ENCODE assay signal across 9 cellular contexts in genomic region chr12:32947203-32947795, GRCh38. TPM values are rescaled to one million over a fixed set of nuclear protein-coding genes. Genes with fewer than 3 reads are reported as not detected.
A peak's percentile ranks its signal among the peaks of the same experiment; 100 is the strongest.
DNase-seq lines count a peak whose midpoint lies in the region; ATAC-seq and TF ChIP-seq lines count a peak whose summit lies in the region.
"Had no signal": no experiment of that assay in that cellular context is flagged by ENCODE, and none has a peak within 500 bp of the region (broad histone marks: within the 10 kb centered on the region; RNA-seq: fewer than 3 reads in every experiment).

No MANE protein-coding gene starts in this region.

- CTCF ChIA-PET in HCT116 (lab: Charles Lee), result interaction anchor here (0.9 to 1.7 kb wide), 7 partner anchors 10 to 1075 kb away, joined by 3 to 12 read pairs (median 5); partner anchors contain the start of genes ALG10 and YARS2

- H2AFZ ChIP-seq in HCT116 (ENCODE audit: low read depth, low read length, poor library complexity, severe bottlenecking) (no peak overlapping the region), neuron (ENCODE audit: low read depth, low read length) (peak overlapping the region; percentile 88)

- no peak overlapping the region for H3K9ac ChIP-seq in HCT116 (ENCODE audit: low read length)

- POLR2A ChIA-PET in HCT116 (lab: Charles Lee), result interaction anchor here (0.7 kb wide), 1 partner anchor 192 kb away, joined by 3 read pairs; the partner anchor contains the start of gene YARS2

- no peak overlapping the region for H3K27ac ChIP-seq in HCT116 (ENCODE audit: low read depth, low read length)

- no TSS peak for BruUV-seq in HCT116 (replicated peaks; lab: Mats Ljungman, UMichigan)

- RAD21 ChIA-PET in HCT116 (lab: Charles Lee; ENCODE audit: low non-redundant PET in 1 of 2, low total read pairs in 2 of 2, uncharacterized antibody in 2 of 2, unreplicated experiment in 2 of 2), result interaction anchor here in 1 of 2 experiments (0.9 to 1.2 kb wide), 2 partner anchors 191 to 1075 kb away, joined by 3 to 4 read pairs; partner anchors contain the start of genes ALG10 and YARS2

- no peaks in the 10 kb centered on the region for H3K9me2 ChIP-seq in HCT116 (ENCODE audit: insufficient read depth)

- H3K9me3 ChIP-seq in HCT116 (ENCODE audit: control insufficient read depth in 1 of 2, insufficient read depth in 1 of 2, low read depth in 1 of 2, low read length in 2 of 2) (no peaks in the 10 kb centered on the region), neuron (ENCODE audit: low read length) (no peaks in the 10 kb centered on the region)

- ATAC-seq in HCT116 (no peak), HG02840 (IDR thresholded peaks at IDR 0.05; ENCODE audit: low FRiP score, unreplicated experiment) (no peak)

- TF ChIP-seq CTCF in HCT116 (IDR thresholded peaks at IDR 0.05 in 2 of 3, conservative IDR thresholded peaks at IDR 0.05 in 1 of 3; ENCODE audit: borderline replicate concordance in 1 of 3, insufficient read depth in 1 of 3, low read depth in 2 of 3, low read length in 2 of 3), result peak in 2 of 3 experiments; percentile 15 to 41; a peak in 1 of 6 replicates

- H4K20me1 ChIP-seq in HCT116 (ENCODE audit: insufficient read depth), result no peaks in the 10 kb centered on the region

- peak; percentile 3 for DNase-seq in HCT116 (ENCODE audit: low read depth, low spot score)
- DNase-seq in NCI-H2196 (lab: John Stamatoyannopoulos, UW; ENCODE audit: unreplicated experiment), result peak; percentile 47
- DNase-seq in cerebellar cortex (ENCODE audit: low spot score), result peak; percentile 16
- DNase-seq in GOT3 (lab: John Stamatoyannopoulos, UW), result no peak
- no peak for DNase-seq in occipital lobe (lab: John Stamatoyannopoulos, UW)
- no peak for DNase-seq in stimulated activated CD8-positive, alpha-beta memory T cell treated with anti-CD3 and anti-CD28 coated beads, Interleukin-4, amount 100 ng/mL, for 48 hours
- DNase-seq: IMR-90 had no signal

- no peaks in the 10 kb centered on the region for H3K79me2 ChIP-seq in HCT116 (ENCODE audit: insufficient read depth, low read length)

- 0 out of 2 replicates have a peak, but pooled peaks cover 8% of the 10 kb centered on the region for H3K27me3 ChIP-seq in HCT116 (ENCODE audit: insufficient read depth, low read length)
- H3K27me3 ChIP-seq in neuron (ENCODE audit: insufficient read depth, low read length), result no peaks in the 10 kb centered on the region

- TF ChIP-seq POLR2A in HCT116 (IDR thresholded peaks at IDR 0.05; ENCODE audit: borderline replicate concordance, extremely low read depth, insufficient read depth, insufficient read length), result no peak

- no peak overlapping the region for H3K4me2 ChIP-seq in HCT116 (ENCODE audit: low read length)

- H3K36me3 ChIP-seq in HCT116 (ENCODE audit: control insufficient read depth in 1 of 2, insufficient read depth in 2 of 2, low read length in 2 of 2), result no peaks in the 10 kb centered on the region
- H3K36me3 ChIP-seq in neuron (ENCODE audit: insufficient read depth, low read length), result no peaks in the 10 kb centered on the region

- TF ChIP-seq RAD21 in HCT116 (IDR thresholded peaks at IDR 0.05; ENCODE audit: low read depth), result peak; percentile 51

- intact Hi-C loops in HCT116 (cut with micrococcal nuclease), result loop anchor here (2.0 kb wide), 1 partner anchor 1066 kb away; no protein-coding TSS in a partner anchor

- H3K4me1 ChIP-seq in HCT116 (ENCODE audit: control insufficient read depth in 1 of 2, insufficient read depth in 2 of 2, low read length in 2 of 2), result no peaks in the 10 kb centered on the region
- peaks cover 8% of the 10 kb centered on the region for H3K4me1 ChIP-seq in neuron (ENCODE audit: insufficient read depth, low read length)

- H3K4me3 ChIP-seq in HCT116 (replicated peaks in 1 of 2; ENCODE audit: low read depth in 1 of 2, low read length in 2 of 2) (no peak overlapping the region), neuron (ENCODE audit: low read length) (no peak overlapping the region)

TF ChIP-seq in HCT116, 20 proteins besides CTCF, POLR2A, EP300 and RAD21:
- TF ChIP-seq EZH2phosphoT487 (IDR thresholded peaks at IDR 0.05; ENCODE audit: borderline replicate concordance) (no peak), CEBPB (IDR thresholded peaks at IDR 0.05; ENCODE audit: low read depth) (no peak), YY1 (IDR thresholded peaks at IDR 0.05; ENCODE audit: extremely low read depth, insufficient replicate concordance, low read depth, low read length) (no peak)
TF ChIP-seq in HCT116: peak in this region for 0.

RNA-seq across cellular contexts. Expression of gene PKP2, which starts 50.7 kb away (rescaled TPM):
- total RNA-seq in HCT116 (2021; ENCODE audit: unreplicated experiment), result 21.5 TPM
- polyA plus RNA-seq in HCT116 (2012), result 10.6 and 12.0 TPM in 2 replicates
- total RNA-seq in occipital lobe, result 4.7 TPM

Comparison
In these comparisons a context has a peak if more than half of its experiments do, and no peak if none do; other contexts are left out.
1. DNase-seq: peak in HCT116 (single experiment), NCI-H2196 (single experiment) and cerebellar cortex (single experiment); none in GOT3 (single experiment), occipital lobe (single experiment) and stimulated activated CD8-positive, alpha-beta memory T cell treated with anti-CD3 and anti-CD28 coated beads, Interleukin-4, amount 100 ng/mL, for 48 hours (single experiment).